ENCODE assay signal across 7 cellular contexts in the genomic region with DNA sequence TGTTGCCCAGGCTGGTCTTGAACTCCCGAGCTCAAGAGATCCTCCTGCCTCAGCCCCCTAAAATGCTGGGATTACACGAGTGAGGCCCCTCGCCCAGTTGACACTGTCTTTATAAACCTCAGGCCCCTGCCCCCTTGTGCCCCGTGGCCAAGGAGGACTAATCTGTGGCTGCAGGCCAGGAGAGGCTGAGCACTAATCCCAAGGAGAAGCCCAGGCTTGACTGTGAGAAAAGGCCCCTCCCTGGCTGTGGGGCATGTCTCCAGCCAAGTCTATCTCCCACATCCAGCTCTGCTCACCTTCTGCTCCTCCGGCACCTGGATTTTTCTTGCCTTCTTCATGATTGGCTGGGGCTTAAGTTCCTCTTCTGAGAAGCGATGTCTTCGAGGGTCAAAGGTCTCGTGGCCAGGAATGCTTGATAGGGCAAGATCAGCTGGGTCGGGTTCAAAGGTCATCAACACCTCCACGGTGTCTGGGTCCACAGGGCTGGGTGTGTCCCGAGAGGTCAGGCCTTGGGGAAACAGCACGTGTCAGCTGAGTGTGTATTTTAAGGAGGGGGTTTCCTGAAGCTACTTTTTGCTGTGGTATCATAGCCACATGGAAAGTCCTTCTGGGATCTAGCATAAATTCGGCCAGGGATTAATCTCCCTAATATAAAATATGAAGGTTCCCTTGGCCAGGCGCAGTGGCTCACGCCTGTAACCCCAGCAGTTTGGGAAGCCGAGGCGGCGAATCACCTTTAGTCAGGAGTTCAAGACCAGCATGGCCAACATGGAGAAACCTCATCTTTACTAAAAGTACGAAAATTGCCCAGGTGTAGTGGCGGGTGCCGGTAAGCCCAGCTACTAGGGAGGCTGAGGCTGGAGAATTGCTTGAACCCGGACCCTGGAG. TPM values are rescaled to one million over a fixed set of nuclear protein-coding genes. Genes with fewer than 3 reads are reported as not detected.
A peak's percentile ranks its signal among the peaks of the same experiment; 100 is the strongest.
DNase-seq lines count a peak whose midpoint lies in the region; ATAC-seq and TF ChIP-seq lines count a peak whose summit lies in the region.

No MANE protein-coding gene starts in this region.

- no peaks in the 10 kb centered on the region for H3K27me3 ChIP-seq in right cardiac atrium (ENCODE audit: control insufficient read depth, insufficient read depth)
- H3K27me3 ChIP-seq in stomach: no peaks in the 10 kb centered on the region

- peak overlapping the region; percentile 77 for H3K4me3 Mint-ChIP-seq in activated B cell treated with CpG ODN at 0.5 μM for 24 hours

- no peaks in the 10 kb centered on the region for H3K27me3 Mint-ChIP-seq in activated B cell treated with CpG ODN at 0.5 μM for 24 hours

- H3K4me1 Mint-ChIP-seq in activated B cell treated with CpG ODN at 0.5 μM for 24 hours: peaks cover 43% of the 10 kb centered on the region

- ATAC-seq in activated B cell treated with CpG ODN at 0.5 μM for 24 hours (ENCODE audit: low read depth) (no peak), right cardiac atrium (no peak)
- no peak for ATAC-seq in activated CD4-positive, CD25-positive, alpha-beta regulatory T cell treated with anti-CD3 and anti-CD28 coated beads, Interleukin-2, amount 50 U/mL, for 24 hours

- H3K4me3 ChIP-seq in HEK293 (ENCODE audit: low read depth, low read length) (no peak overlapping the region), right cardiac atrium (ENCODE audit: low read length) (no peak overlapping the region), stomach (peak overlapping the region in 3 of 4 donors; percentile 62 to 81 (median 77))

- peaks cover 36% of the 10 kb centered on the region for H3K36me3 Mint-ChIP-seq in activated B cell treated with CpG ODN at 0.5 μM for 24 hours (ENCODE audit: low read depth)

- POLR2A ChIA-PET in HEK293 (lab: Yijun Ruan, JAX): interaction anchor here (0.6 to 8.1 kb wide), 7 partner anchors 9 to 422 kb away, joined by 3 to 97 read pairs (median 14); partner anchors contain the start of genes CA11, FAM83E, PPP1R15A and RPL18
- POLR2A ChIA-PET in activated B cell treated with CpG ODN at 0.5 μM for 24 hours (lab: Charles Lee): interaction anchor here (0.6 to 2.6 kb wide), 12 partner anchors 9 to 912 kb away, joined by 3 to 32 read pairs (median 6); partner anchors contain the start of genes CA11, RPL18 and SPHK2

- no peak for DNase-seq in activated B cell treated with CpG ODN at 0.5 μM for 24 hours
- peak; percentile 38 to 71 (median 68) for DNase-seq in right cardiac atrium
- no peak for DNase-seq in stomach
- no peak for DNase-seq in RKO (ENCODE audit: low spot score)
- no peak for DNase-seq in NCI-H2196 treated with DMSO at 0.1 percent for 48 hours (lab: John Stamatoyannopoulos, UW; ENCODE audit: unreplicated experiment)

- H3K9me3 ChIP-seq in HEK293 (ENCODE audit: control insufficient read depth, insufficient read depth, low read depth, low read length) (no peaks in the 10 kb centered on the region), right cardiac atrium (ENCODE audit: control insufficient read depth, low read length) (no peaks in the 10 kb centered on the region), stomach (no peaks in the 10 kb centered on the region)

- H3K4me1 ChIP-seq in HEK293 (ENCODE audit: control insufficient read depth, insufficient read depth, low read length) (peaks cover 23% of the 10 kb centered on the region), right cardiac atrium (ENCODE audit: control insufficient read depth, insufficient read depth, low read length) (peaks cover 7% of the 10 kb centered on the region), stomach (peaks cover 65 to 90% (median 86%) of the 10 kb centered on the region in 4 donors)

- peak overlapping the region; percentile 86; the same call in 1 of the 2 replicates for H3K27ac ChIP-seq in HEK293 (ENCODE audit: extremely low read depth, low read depth, low read length)
- peak overlapping the region; percentile 73 for H3K27ac ChIP-seq in right cardiac atrium (ENCODE audit: low read length)
- peak overlapping the region; percentile 3 to 98 (median 93) for H3K27ac ChIP-seq in stomach

- TF ChIP-seq CTCF in HEK293 (tag by site-specific recombination; IDR thresholded peaks at IDR 0.05): no peak
- TF ChIP-seq CTCF in activated B cell treated with CpG ODN at 0.5 μM for 24 hours (IDR thresholded peaks at IDR 0.05): no peak
- no peak for TF ChIP-seq CTCF in stomach (IDR thresholded peaks at IDR 0.05)

- 72% methylated on average over 22 of the region's 22 CpGs for WGBS in right cardiac atrium
- WGBS in stomach, 5 donors: 54 to 60% (median 56%) methylated on average over 22 of the region's 22 CpGs

- peaks cover 8 to 39% of the 10 kb centered on the region in 2 experiments; a peak in 2 of 3 replicates for H3K36me3 ChIP-seq in HEK293 (ENCODE audit: control insufficient read depth in 2 of 2, insufficient read depth in 1 of 2, low read length in 2 of 2)
- peaks cover 0 to 31% (median 15%) of the 10 kb centered on the region in 4 donors for H3K36me3 ChIP-seq in stomach

- no peak for TF ChIP-seq EP300 in stomach (IDR thresholded peaks at IDR 0.05)

- no peaks in the 10 kb centered on the region for H3K9me3 Mint-ChIP-seq in activated B cell treated with CpG ODN at 0.5 μM for 24 hours

- intact Hi-C loops in activated B cell treated with CpG ODN at 0.5 μM for 24 hours (cut with micrococcal nuclease): loop anchor here (1.0 to 10.0 kb wide), 3 partner anchors 9 to 481 kb away; partner anchors contain the start of genes C19orf73, LIN7B and PPFIA3
- intact Hi-C loops in right cardiac atrium (cut with DNase I): no loop called here
- intact Hi-C loops in stomach (cut with DNase I; ENCODE audit: low total_unique reads): no loop called here

- H3K27ac Mint-ChIP-seq in activated B cell treated with CpG ODN at 0.5 μM for 24 hours: peak overlapping the region; percentile 84

- no peak for TF ChIP-seq POLR2A in stomach (IDR thresholded peaks at IDR 0.05)

- CTCF ChIA-PET in HEK293 (lab: Yijun Ruan, JAX) (interaction anchor here (0.6 to 1.6 kb wide), 5 partner anchors 12 to 161 kb away, joined by 3 to 4 read pairs (median 4); partner anchors contain the start of gene CA11), activated B cell treated with CpG ODN at 0.5 μM for 24 hours (lab: Charles Lee) (interaction anchor here (1.4 to 1.8 kb wide), 3 partner anchors 12 to 44 kb away, joined by 4 to 11 read pairs (median 6); partner anchors contain the start of genes CA11, RPL18 and SPHK2)

TF ChIP-seq in HEK293, 187 proteins besides CTCF, POLR2A, EP300 and RAD21:
- no peak for TF ChIP-seq ZNF239 (tag by site-specific recombination; IDR thresholded peaks at IDR 0.05)
- TF ChIP-seq ZNF560 (tag by site-specific recombination; IDR thresholded peaks at IDR 0.05; ENCODE audit: borderline replicate concordance): no peak
- TF ChIP-seq ZBTB8A (tag by site-specific recombination; IDR thresholded peaks at IDR 0.05): no peak
- no peak for TF ChIP-seq ZFP41 (tag by site-specific recombination; IDR thresholded peaks at IDR 0.05; ENCODE audit: borderline replicate concordance)
- 0 out of 2 replicates have a peak, but pooled peaks have one; percentile 4 for TF ChIP-seq ZBTB17 (tag by site-specific recombination; IDR thresholded peaks at IDR 0.05)
- no peak for TF ChIP-seq ZNF596 (tag by site-specific recombination; IDR thresholded peaks at IDR 0.05)

RNA-seq across cellular contexts. Expression of gene DBP, which starts 3.8 kb away (rescaled TPM):
- total RNA-seq in activated B cell treated with CpG ODN at 0.5 μM for 24 hours (8.7 and 9.2 TPM in 2 replicates), right cardiac atrium (10 to 100 TPM in 3 of 4 donors, 1 to 10 TPM in 1; 2.8 to 16.9 (median 14.7) TPM), stomach (10 to 100 TPM in 1 of 5 donors, 1 to 10 TPM in 3, not detected in 1; 7.2 to 21.7 (median 9.7) TPM)
- polyA plus RNA-seq in right cardiac atrium (9.5 TPM), stomach (10 to 100 TPM in 1 of 3 donors, 1 to 10 TPM in 2; 4.2 to 29.0 (median 9.2) TPM)

RNA-seq across cellular contexts. Expression of gene CA11, which starts 12.6 kb away (rescaled TPM):
- total RNA-seq in activated B cell treated with CpG ODN at 0.5 μM for 24 hours (9.5 and 10.3 TPM in 2 replicates), right cardiac atrium (10 to 100 TPM in 3 of 4 donors, 1 to 10 TPM in 1; 8.6 to 16.5 (median 13.2) TPM), stomach (10 to 100 TPM in 2 of 5 donors, 1 to 10 TPM in 2, not detected in 1; 1.8 to 33.0 (median 18.1) TPM)
- polyA plus RNA-seq in right cardiac atrium (16.6 TPM), stomach (10 to 100 TPM; 15.7 to 17.7 (median 15.8) TPM)

RNA-seq across cellular contexts. Expression of gene SPHK2, which starts 14.1 kb away (rescaled TPM):
- total RNA-seq in activated B cell treated with CpG ODN at 0.5 μM for 24 hours (38.2 and 48.5 TPM in 2 replicates), right cardiac atrium (10 to 100 TPM in 3 of 4 donors, 1 to 10 TPM in 1; 7.3 to 12.7 (median 11.7) TPM), stomach (100 to 1,000 TPM in 1 of 5 donors, 10 to 100 TPM in 4; 10.6 to 156 (median 19.2) TPM)
- polyA plus RNA-seq in right cardiac atrium (11.0 TPM), stomach (10 to 100 TPM in 2 of 3 donors, 1 to 10 TPM in 1; 9.4 to 20.5 (median 19.9) TPM)

RNA-seq across cellular contexts. Expression of gene RPL18, which starts 14.4 kb away (rescaled TPM):
- total RNA-seq in activated B cell treated with CpG ODN at 0.5 μM for 24 hours (2,427 and 2,762 TPM in 2 replicates), right cardiac atrium (100 to 1,000 TPM; 606 to 773 (median 699) TPM), stomach (1,000 to 10,000 TPM; 1,272 to 3,316 (median 1,768) TPM)
- polyA plus RNA-seq in right cardiac atrium (965 TPM), stomach (1,000 to 10,000 TPM; 2,771 to 3,739 (median 3,620) TPM)

RNA-seq across cellular contexts. Expression of gene FAM83E, which starts 18.5 kb away (rescaled TPM):
- total RNA-seq in activated B cell treated with CpG ODN at 0.5 μM for 24 hours (3.5 and 5.6 TPM in 2 replicates), right cardiac atrium (under 1 TPM in 1 of 4 donors, not detected in 3; 0.33 TPM), stomach (100 to 1,000 TPM in 2 of 5 donors, 10 to 100 TPM in 3; 17.5 to 275 (median 56.0) TPM)
- polyA plus RNA-seq in right cardiac atrium (0.20 TPM), stomach (10 to 100 TPM; 13.3 to 62.5 (median 15.4) TPM)

Comparison
In these comparisons a context has a peak if more than half of its experiments do, and no peak if none do; other contexts are left out.
1. H3K4me3 ChIP-seq: peak in stomach (3 of 4); none in HEK293 (single experiment) and right cardiac atrium (single experiment).
2. DNase-seq: peak in right cardiac atrium (3 of 3); none in activated B cell treated with CpG ODN at 0.5 μM for 24 hours (single experiment), stomach (single experiment), RKO (single experiment) and NCI-H2196 treated with DMSO at 0.1 percent for 48 hours (single experiment).
3. Peak in every context shown above with its lines, with median percentiles within 50 percentile points of each other: H3K27ac ChIP-seq.